Comparison of ENCODE assay signal across 12 cellular contexts in genomic region chr13:32036762-32037161, GRCh38. TPM values are rescaled to one million over a fixed set of nuclear protein-coding genes. Genes with fewer than 3 reads are reported as not detected.
DNase-seq lines count a peak whose midpoint lies in the region; ATAC-seq and TF ChIP-seq lines count a peak whose summit lies in the region.
"Had no signal": no experiment of that assay in that cellular context is flagged by ENCODE, and none has a peak within 500 bp of the region (broad histone marks: within the 10 kb centered on the region; RNA-seq: fewer than 3 reads in every experiment).

No MANE protein-coding gene starts in this region.

- H3K4me1 ChIP-seq in gastrocnemius medialis: no peaks in the 10 kb centered on the region

- ATAC-seq in GM18867 (IDR thresholded peaks at IDR 0.05; ENCODE audit: unreplicated experiment) (peak; percentile 39), gastrocnemius medialis (no peak), GM19452 (IDR thresholded peaks at IDR 0.05; ENCODE audit: unreplicated experiment) (no peak)

- H3K36me3 Mint-ChIP-seq in activated T-helper 2 cell treated with anti-CD3 and anti-CD28 coated beads, Interferon-gamma antibody, Interleukin-2, Interleukin-4, amounts not matched to agents 10 μg/mL and 5 μg/mL and 100 μg/mL, durations not matched to agents 14 hours and 24 hours and 36 hours (ENCODE audit: low read depth): peaks cover 16% of the 10 kb centered on the region

- H3K27ac Mint-ChIP-seq in activated T-helper 2 cell treated with anti-CD3 and anti-CD28 coated beads, Interferon-gamma antibody, Interleukin-2, Interleukin-4, amounts not matched to agents 10 μg/mL and 5 μg/mL and 100 μg/mL, durations not matched to agents 14 hours and 24 hours and 36 hours: peak overlapping the region; percentile 70

- no peak for TF ChIP-seq EP300 in neural cell (conservative IDR thresholded peaks at IDR 0.05; ENCODE audit: poor library complexity, severe bottlenecking)

- no peak overlapping the region for H3K9ac ChIP-seq in neural cell (ENCODE audit: low read length)

- TF ChIP-seq CTCF in neural cell (IDR thresholded peaks at IDR 0.05; ENCODE audit: poor library complexity, severe bottlenecking) (no peak), GM10266 (IDR thresholded peaks at IDR 0.05; ENCODE audit: control insufficient read depth, insufficient read depth, low read depth, missing control alignments) (no peak), gastrocnemius medialis (IDR thresholded peaks at IDR 0.05 in 4 of 5, conservative IDR thresholded peaks at IDR 0.05 in 1 of 5) (no peak)

- intact Hi-C loops in activated T-helper 2 cell treated with anti-CD3 and anti-CD28 coated beads, Interferon-gamma antibody, Interleukin-2, Interleukin-4, amounts not matched to agents 10 μg/mL and 5 μg/mL and 100 μg/mL, durations not matched to agents 14 hours and 24 hours and 36 hours (cut with micrococcal nuclease): loop anchor here (10.0 kb wide), 2 partner anchors 122 to 498 kb away; partner anchors contain the start of gene N4BP2L2
- intact Hi-C loops in gastrocnemius medialis (cut with DNase I; ENCODE audit: low total_unique reads): loop anchor here (5.0 kb wide), 1 partner anchor 176 kb away; no protein-coding TSS in a partner anchor

- TF ChIP-seq POLR2A in gastrocnemius medialis (IDR thresholded peaks at IDR 0.05): no peak

- H3F3A ChIP-seq in neural cell (ENCODE audit: insufficient read depth, low read length, poor library complexity, severe bottlenecking): peaks cover 3% of the 10 kb centered on the region

- H3K4me3 ChIP-seq in neural cell (ENCODE audit: low read length) (peak overlapping the region; percentile 84), gastrocnemius medialis (peak overlapping the region in 1 of 4 donors; percentile 5)

- H3K27me3 ChIP-seq in neural cell (ENCODE audit: insufficient read depth, low read depth, low read length) (no peaks in the 10 kb centered on the region), gastrocnemius medialis (no peaks in the 10 kb centered on the region)

- H2AFZ ChIP-seq in neural cell (ENCODE audit: low read depth, low read length): no peak overlapping the region

- H3K36me3 ChIP-seq in neural cell (ENCODE audit: insufficient read depth, low read length) (peaks cover 5% of the 10 kb centered on the region), gastrocnemius medialis (no peaks in the 10 kb centered on the region)

- H3K9me3 ChIP-seq in neural cell (ENCODE audit: low read length): no peaks in the 10 kb centered on the region
- H3K9me3 ChIP-seq in gastrocnemius medialis: no peaks in the 10 kb centered on the region

- H3K27ac ChIP-seq in neural cell (ENCODE audit: low read length) (no peak overlapping the region), gastrocnemius medialis (peak overlapping the region in 1 of 4 donors; percentile 4)

- peak overlapping the region; percentile 70 for H3K4me3 Mint-ChIP-seq in activated T-helper 2 cell treated with anti-CD3 and anti-CD28 coated beads, Interferon-gamma antibody, Interleukin-2, Interleukin-4, amounts not matched to agents 10 μg/mL and 5 μg/mL and 100 μg/mL, durations not matched to agents 14 hours and 24 hours and 36 hours (ENCODE audit: low read depth)

- H3K27me3 Mint-ChIP-seq in activated T-helper 2 cell treated with anti-CD3 and anti-CD28 coated beads, Interferon-gamma antibody, Interleukin-2, Interleukin-4, amounts not matched to agents 10 μg/mL and 5 μg/mL and 100 μg/mL, durations not matched to agents 14 hours and 24 hours and 36 hours (ENCODE audit: low read depth): no peaks in the 10 kb centered on the region

- DNase-seq in NCI-H2107 treated with DMSO at 0.1 percent for 48 hours (lab: John Stamatoyannopoulos, UW; ENCODE audit: unreplicated experiment): peak; percentile 41
- DNase-seq in NCI-H2107 (lab: John Stamatoyannopoulos, UW): no peak
- no peak for DNase-seq in activated T-helper 2 cell treated with anti-CD3 and anti-CD28 coated beads, Interferon-gamma antibody, Interleukin-2, Interleukin-4, amounts not matched to agents 10 μg/mL and 5 μg/mL and 100 μg/mL, durations not matched to agents 14 hours and 24 hours and 36 hours (ENCODE audit: low spot score)
- no peak for DNase-seq in GM10266 (ENCODE audit: extremely low spot score)
- DNase-seq in gastrocnemius medialis: no peak
- DNase-seq: GOT3, Karpas-422, kidney, NCI-H526 treated with DMSO at 0.1 percent for 48 hours had no signal

- peaks cover 80% of the 10 kb centered on the region for H3K4me1 Mint-ChIP-seq in activated T-helper 2 cell treated with anti-CD3 and anti-CD28 coated beads, Interferon-gamma antibody, Interleukin-2, Interleukin-4, amounts not matched to agents 10 μg/mL and 5 μg/mL and 100 μg/mL, durations not matched to agents 14 hours and 24 hours and 36 hours (ENCODE audit: low read depth)

- H3K79me2 ChIP-seq in neural cell (replicated peaks; ENCODE audit: insufficient read depth, low read length): peaks cover 58% of the 10 kb centered on the region

- H3K4me2 ChIP-seq in neural cell (ENCODE audit: low read length): no peak overlapping the region

- no peaks in the 10 kb centered on the region for H3K9me2 ChIP-seq in neural cell (ENCODE audit: insufficient read depth, low read length)

- TF ChIP-seq RAD21 in neural cell (conservative IDR thresholded peaks at IDR 0.05): no peak

- H3K9me3 Mint-ChIP-seq in activated T-helper 2 cell treated with anti-CD3 and anti-CD28 coated beads, Interferon-gamma antibody, Interleukin-2, Interleukin-4, amounts not matched to agents 10 μg/mL and 5 μg/mL and 100 μg/mL, durations not matched to agents 14 hours and 24 hours and 36 hours: no peaks in the 10 kb centered on the region

- H4K20me1 ChIP-seq in neural cell (ENCODE audit: insufficient read depth): no peaks in the 10 kb centered on the region

- in situ Hi-C loops in gastrocnemius medialis (cut with MboI; ENCODE audit: low sequenced_read_pairs in 4 of 4): no loop called here

TF ChIP-seq in neural cell, 6 proteins besides CTCF, POLR2A, EP300 and RAD21:
- TF ChIP-seq TAF1 (IDR thresholded peaks at IDR 0.05; ENCODE audit: low read depth): no peak
- no peak for TF ChIP-seq POLR2AphosphoS5 (IDR thresholded peaks at IDR 0.05)
- no peak for TF ChIP-seq MXI1 (conservative IDR thresholded peaks at IDR 0.05; ENCODE audit: poor library complexity, severe bottlenecking)
- TF ChIP-seq, protein P1, sequence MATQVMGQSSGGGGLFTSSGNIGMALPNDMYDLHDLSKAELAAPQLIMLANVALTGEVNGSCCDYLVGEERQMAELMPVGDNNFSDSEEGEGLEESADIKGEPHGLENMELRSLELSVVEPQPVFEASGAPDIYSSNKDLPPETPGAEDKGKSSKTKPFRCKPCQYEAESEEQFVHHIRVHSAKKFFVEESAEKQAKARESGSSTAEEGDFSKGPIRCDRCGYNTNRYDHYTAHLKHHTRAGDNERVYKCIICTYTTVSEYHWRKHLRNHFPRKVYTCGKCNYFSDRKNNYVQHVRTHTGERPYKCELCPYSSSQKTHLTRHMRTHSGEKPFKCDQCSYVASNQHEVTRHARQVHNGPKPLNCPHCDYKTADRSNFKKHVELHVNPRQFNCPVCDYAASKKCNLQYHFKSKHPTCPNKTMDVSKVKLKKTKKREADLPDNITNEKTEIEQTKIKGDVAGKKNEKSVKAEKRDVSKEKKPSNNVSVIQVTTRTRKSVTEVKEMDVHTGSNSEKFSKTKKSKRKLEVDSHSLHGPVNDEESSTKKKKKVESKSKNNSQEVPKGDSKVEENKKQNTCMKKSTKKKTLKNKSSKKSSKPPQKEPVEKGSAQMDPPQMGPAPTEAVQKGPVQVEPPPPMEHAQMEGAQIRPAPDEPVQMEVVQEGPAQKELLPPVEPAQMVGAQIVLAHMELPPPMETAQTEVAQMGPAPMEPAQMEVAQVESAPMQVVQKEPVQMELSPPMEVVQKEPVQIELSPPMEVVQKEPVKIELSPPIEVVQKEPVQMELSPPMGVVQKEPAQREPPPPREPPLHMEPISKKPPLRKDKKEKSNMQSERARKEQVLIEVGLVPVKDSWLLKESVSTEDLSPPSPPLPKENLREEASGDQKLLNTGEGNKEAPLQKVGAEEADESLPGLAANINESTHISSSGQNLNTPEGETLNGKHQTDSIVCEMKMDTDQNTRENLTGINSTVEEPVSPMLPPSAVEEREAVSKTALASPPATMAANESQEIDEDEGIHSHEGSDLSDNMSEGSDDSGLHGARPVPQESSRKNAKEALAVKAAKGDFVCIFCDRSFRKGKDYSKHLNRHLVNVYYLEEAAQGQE (IDR thresholded peaks at IDR 0.05; ENCODE audit: borderline replicate concordance): no peak

RNA-seq across cellular contexts. Expression of gene FRY, which starts 5.2 kb away (rescaled TPM):
- 3.7 and 7.4 TPM in 2 replicates for total RNA-seq in activated T-helper 2 cell treated with anti-CD3 and anti-CD28 coated beads, Interferon-gamma antibody, Interleukin-2, Interleukin-4, amounts not matched to agents 10 μg/mL and 5 μg/mL and 100 μg/mL, durations not matched to agents 14 hours and 24 hours and 36 hours
- 46.6 and 49.3 TPM in 2 replicates for polyA plus RNA-seq in neural cell
- polyA minus RNA-seq in neural cell: 98.6 and 121 TPM in 2 replicates
- 10 to 100 TPM; 10.1 to 48.3 (median 21.4) TPM for total RNA-seq in gastrocnemius medialis
